Comparison of ENCODE assay signal across 11 cellular contexts in genomic region chr11:117814204-117814765, GRCh38. TPM values are rescaled to one million over a fixed set of nuclear protein-coding genes. Genes with fewer than 3 reads are reported as not detected.
DNase-seq lines count a peak whose midpoint lies in the region; ATAC-seq, FAIRE-seq and TF ChIP-seq lines count a peak whose summit lies in the region.
"Had no signal": no experiment of that assay in that cellular context is flagged by ENCODE, and none has a peak within 500 bp of the region (broad histone marks: within the 10 kb centered on the region; RNA-seq: fewer than 3 reads in every experiment).

No MANE protein-coding gene starts in this region.

- CTCF ChIA-PET in K562 (lab: Yijun Ruan, JAX; ENCODE audit: low intra/inter-chr PET ratio): no interaction called here
- CTCF ChIA-PET in mammary epithelial cell (lab: Charles Lee; ENCODE audit: low non-redundant PET): no interaction called here

- peak overlapping the region in 1 of 2 experiments; percentile 48; a peak in 1 of 4 replicates for H3K9ac ChIP-seq in K562 (ENCODE audit: insufficient read depth in 1 of 2, low read depth in 2 of 2, low read length in 2 of 2)
- H3K9ac ChIP-seq in mammary epithelial cell (ENCODE audit: insufficient read depth, low read length): no peak overlapping the region

- peaks cover 2% of the 10 kb centered on the region for H3K9me1 ChIP-seq in K562 (ENCODE audit: control insufficient read depth, insufficient read depth, low read length)

- 34% methylated on average over 4 of the region's 7 CpGs for WGBS in K562 (ENCODE audit: insufficient coverage, low coverage, missing lambda C conversion rate)
- 82 to 96% (median 86%) methylated on average over 6 to 7 of the region's 7 CpGs for WGBS in spleen, 5 donors
- WGBS in mammary epithelial cell (ENCODE audit: low coverage, missing lambda C conversion rate): 96% methylated on average over 6 of the region's 7 CpGs

- peak; percentile 86 for DNase-seq in DMS79 (lab: John Stamatoyannopoulos, UW)
- no peak for DNase-seq in DMS79 treated with DMSO at 0.1 percent for 48 hours (lab: John Stamatoyannopoulos, UW)
- DNase-seq in K562 (ENCODE audit: extremely low read depth in 1 of 4, low spot score in 3 of 4): no peak
- no peak for DNase-seq in spleen
- no peak for DNase-seq in anterior cingulate cortex (lab: John Stamatoyannopoulos, UW)
- DNase-seq in mammary epithelial cell: no peak
- DNase-seq: 8988T had no signal

- no peak overlapping the region for H3K4me3 ChIP-seq in K562
- peak overlapping the region in 2 of 8 donors; percentile 14 to 60 for H3K4me3 ChIP-seq in spleen
- H3K4me3 ChIP-seq in mammary epithelial cell (replicated peaks in 1 of 3; ENCODE audit: insufficient read depth in 1 of 3, low read depth in 2 of 3, low read length in 3 of 3): no peak overlapping the region
- H3K4me3 ChIP-seq: skin epidermis, tibial nerve had no signal

- TF ChIP-seq CTCF in K562 (IDR thresholded peaks at IDR 0.05 in 2 of 3, conservative IDR thresholded peaks at IDR 0.05 in 1 of 3; ENCODE audit: insufficient read depth in 2 of 3, low read depth in 1 of 3, low read length in 3 of 3) (no peak), spleen (IDR thresholded peaks at IDR 0.05 in 8 of 11, conservative IDR thresholded peaks at IDR 0.05 in 3 of 11) (no peak), mammary epithelial cell (conservative IDR thresholded peaks at IDR 0.05 in 1 of 2, IDR thresholded peaks at IDR 0.05 in 1 of 2; ENCODE audit: extremely low read depth in 1 of 2, insufficient read depth in 1 of 2, low read depth in 1 of 2, low read length in 2 of 2) (no peak)

- FAIRE-seq in K562 (lab: Jason Lieb, UNC): no peak

- H3K36me3 ChIP-seq in K562 (ENCODE audit: control insufficient read depth, insufficient read depth, low read length) (no peaks in the 10 kb centered on the region), spleen (no peaks in the 10 kb centered on the region), mammary epithelial cell (ENCODE audit: insufficient read depth, low read length) (no peaks in the 10 kb centered on the region)
- H3K36me3 ChIP-seq: tibial nerve had no signal

- dilution Hi-C loops in mammary epithelial cell (cut with HindIII; ENCODE audit: low sequenced_read_pairs): no loop called here

- no peak overlapping the region for H2AFZ ChIP-seq in K562 (ENCODE audit: low read depth, low read length)
- no peak overlapping the region for H2AFZ ChIP-seq in mammary epithelial cell (ENCODE audit: low read depth, low read length)

- peaks cover 0 to 5% of the 10 kb centered on the region in 2 experiments; a peak in 2 of 5 replicates for H3K27me3 ChIP-seq in K562 (ENCODE audit: control insufficient read depth in 2 of 2, insufficient read depth in 2 of 2, low read length in 2 of 2)
- H3K27me3 ChIP-seq in spleen (replicated peaks in 1 of 7): peaks cover 0 to 2% (median 0%) of the 10 kb centered on the region in 7 donors
- no peaks in the 10 kb centered on the region for H3K27me3 ChIP-seq in mammary epithelial cell (ENCODE audit: insufficient read depth, low read length)
- H3K27me3 ChIP-seq: tibial nerve had no signal

- H3K4me1 ChIP-seq in K562 (replicated peaks in 1 of 2; ENCODE audit: control insufficient read depth in 2 of 2, insufficient read depth in 2 of 2, low read length in 2 of 2): peaks cover 5 to 29% of the 10 kb centered on the region in 2 experiments; a peak in 4 of 5 replicates
- peaks cover 51 to 59% (median 55%) of the 10 kb centered on the region in 6 donors for H3K4me1 ChIP-seq in spleen
- peaks cover 13% of the 10 kb centered on the region for H3K4me1 ChIP-seq in mammary epithelial cell (ENCODE audit: insufficient read depth, low read length)

- H3K9me3 ChIP-seq in K562 (replicated peaks; ENCODE audit: control insufficient read depth, insufficient read depth, low read depth, low read length) (no peaks in the 10 kb centered on the region), spleen (no peaks in the 10 kb centered on the region), mammary epithelial cell (replicated peaks; ENCODE audit: insufficient read depth, low read length) (no peaks in the 10 kb centered on the region)
- H3K9me3 ChIP-seq: tibial nerve had no signal

- POLR2A ChIA-PET in K562 (lab: Yijun Ruan, JAX): interaction anchor here (0.6 kb wide), 1 partner anchor 82 kb away, joined by 3 read pairs; no protein-coding TSS in a partner anchor

- ATAC-seq in HG03432 (IDR thresholded peaks at IDR 0.05; ENCODE audit: unreplicated experiment): peak; percentile 0
- ATAC-seq in K562: no peak
- no peak for ATAC-seq in HG03469 (IDR thresholded peaks at IDR 0.05; ENCODE audit: unreplicated experiment)

- H3K79me2 ChIP-seq in K562 (ENCODE audit: control insufficient read depth, insufficient read depth, low read length) (no peaks in the 10 kb centered on the region), mammary epithelial cell (ENCODE audit: insufficient read depth, low read length) (no peaks in the 10 kb centered on the region)

- no peak for TF ChIP-seq EP300 in K562 (IDR thresholded peaks at IDR 0.05; ENCODE audit: low read length)

- H3K27ac ChIP-seq in K562 (ENCODE audit: extremely low read depth, low read depth, low read length): no peak overlapping the region
- peak overlapping the region; percentile 37 to 91 (median 84) for H3K27ac ChIP-seq in spleen
- no peak overlapping the region for H3K27ac ChIP-seq in mammary epithelial cell (ENCODE audit: insufficient read depth, low read depth, low read length)

- no peak for TF ChIP-seq POLR2A in K562 (conservative IDR thresholded peaks at IDR 0.05)
- TF ChIP-seq POLR2A in spleen (IDR thresholded peaks at IDR 0.05): no peak

- intact Hi-C loops in K562 (cut with micrococcal nuclease): no loop called here
- intact Hi-C loops in spleen (cut with DNase I; ENCODE audit: low total_unique reads): no loop called here
- intact Hi-C loops in mammary epithelial cell (cut with micrococcal nuclease): loop anchor here (10.0 kb wide), 1 partner anchor 481 kb away; no protein-coding TSS in a partner anchor

- BruUV-seq in K562 (replicated peaks; lab: Mats Ljungman, UMichigan): no TSS peak
- BruUV-seq in mammary epithelial cell (replicated peaks; lab: Mats Ljungman, UMichigan): no TSS peak

- H3K4me2 ChIP-seq in K562 (ENCODE audit: insufficient read depth, low read length): no peak overlapping the region
- H3K4me2 ChIP-seq in mammary epithelial cell (ENCODE audit: insufficient read depth, low read depth, low read length): no peak overlapping the region

- in situ Hi-C loops in K562 (cut with MboI) (no loop called here), mammary epithelial cell (cut with MboI; ENCODE audit: low sequenced_read_pairs in 2 of 2) (no loop called here)

- H4K20me1 ChIP-seq in K562 (replicated peaks; ENCODE audit: control insufficient read depth, insufficient read depth, low read length): no peaks in the 10 kb centered on the region; the same call in 1 of the 2 replicates
- no peaks in the 10 kb centered on the region for H4K20me1 ChIP-seq in mammary epithelial cell (ENCODE audit: insufficient read depth, low read length)

- no peak for TF ChIP-seq RAD21 in K562 (CRISPR knock-in tag; conservative IDR thresholded peaks at IDR 0.05 in 1 of 2, IDR thresholded peaks at IDR 0.05 in 1 of 2)

RNA-seq across cellular contexts. Expression of gene FXYD2, which starts 10.3 kb away (rescaled TPM):
- total RNA-seq in K562 (2011; cell fraction: chromatin; rRNA removed; ENCODE audit: low replicate concordance): not detected in 2 replicates
- total RNA-seq in K562 (2011; cell fraction: nucleolus; rRNA removed): not detected in 2 replicates
- total RNA-seq in K562 (2011; cell fraction: nucleoplasm; rRNA removed): not detected in 2 replicates
- total RNA-seq in K562 (2014; rRNA removed) (not detected in 2 replicates), K562 (2014; rRNA removed; fragmentation: Illumina TruSeq; extraction: Trizol) (not detected in 2 replicates), K562 (2015; rRNA removed; fragmentation: Illumina TruSeq; extraction: Trizol) (not detected in 2 replicates), K562 (2021) (0.29 TPM in 1 of 2 replicates, not detected in the other), spleen (10 to 100 TPM in 2 of 7 donors, 1 to 10 TPM in 5; 4.7 to 20.0 (median 7.3) TPM), mammary epithelial cell (not detected)
- polyA plus RNA-seq in K562 (2011; rRNA removed) (not detected in 2 replicates), K562 (2014; fragmentation: Illumina TruSeq; extraction: Trizol) (not detected in 2 replicates), K562 (2014; fragmentation: Nextera tagmentation; extraction: Ambion mirVana) (not detected), K562 (2014; rRNA removed) (not detected in 2 replicates), spleen (10 to 100 TPM in 1 of 3 donors, 1 to 10 TPM in 2; 8.3 to 18.4 (median 9.8) TPM), mammary epithelial cell (0.11 TPM)
- not detected in 2 replicates for polyA plus RNA-seq in K562 (2011; cell fraction: cytosol; rRNA removed)
- polyA plus RNA-seq in K562 (2011; cell fraction: nucleus; rRNA removed): not detected in 2 replicates
- polyA plus RNA-seq in K562 (2012): not detected in 2 replicates
- not detected in 2 replicates for polyA minus RNA-seq in K562 (2011; rRNA and poly(A)+ RNA removed)
- polyA minus RNA-seq in K562 (2011; cell fraction: cytosol; rRNA and poly(A)+ RNA removed): not detected in 2 replicates
- not detected in 2 replicates for polyA minus RNA-seq in K562 (2011; cell fraction: nucleus; rRNA and poly(A)+ RNA removed)
- polyA minus RNA-seq in mammary epithelial cell: not detected

RNA-seq across cellular contexts. Expression of gene DSCAML1, which starts 17.3 kb away (rescaled TPM):
- total RNA-seq in K562 (2011; cell fraction: chromatin; rRNA removed; ENCODE audit: low replicate concordance): not detected in 2 replicates
- not detected in 2 replicates for total RNA-seq in K562 (2011; cell fraction: nucleolus; rRNA removed)
- not detected in 2 replicates for total RNA-seq in K562 (2011; cell fraction: nucleoplasm; rRNA removed)
- total RNA-seq in K562 (2014; rRNA removed) (not detected in 2 replicates), K562 (2014; rRNA removed; fragmentation: Illumina TruSeq; extraction: Trizol) (not detected in 2 replicates), K562 (2015; rRNA removed; fragmentation: Illumina TruSeq; extraction: Trizol) (not detected in 2 replicates), K562 (2021) (not detected in 2 replicates), spleen (10 to 100 TPM in 1 of 7 donors, 1 to 10 TPM in 5, under 1 TPM in 1; 0.54 to 10.7 (median 3.6) TPM), mammary epithelial cell (not detected)
- polyA plus RNA-seq in K562 (2011; rRNA removed) (not detected in 2 replicates), K562 (2014; fragmentation: Illumina TruSeq; extraction: Trizol) (not detected in 2 replicates), K562 (2014; fragmentation: Nextera tagmentation; extraction: Ambion mirVana) (not detected), K562 (2014; rRNA removed) (not detected in 2 replicates), spleen (under 1 TPM; 0.07 to 0.41 (median 0.35) TPM), mammary epithelial cell (0.01 TPM)
- not detected in 2 replicates for polyA plus RNA-seq in K562 (2011; cell fraction: cytosol; rRNA removed)
- not detected in 2 replicates for polyA plus RNA-seq in K562 (2011; cell fraction: nucleus; rRNA removed)
- not detected in 2 replicates for polyA plus RNA-seq in K562 (2012)
- not detected in 2 replicates for polyA minus RNA-seq in K562 (2011; rRNA and poly(A)+ RNA removed)
- not detected in 2 replicates for polyA minus RNA-seq in K562 (2011; cell fraction: cytosol; rRNA and poly(A)+ RNA removed)
- polyA minus RNA-seq in K562 (2011; cell fraction: nucleus; rRNA and poly(A)+ RNA removed): not detected in 2 replicates
- polyA minus RNA-seq in mammary epithelial cell: not detected

Comparison
In these comparisons a context has a peak if more than half of its experiments do, and no peak if none do; other contexts are left out.
1. H3K27ac ChIP-seq: peak in spleen (8 of 8); none in K562 (single experiment) and mammary epithelial cell (single experiment).